ENCODE assay signal across 7 cellular contexts in genomic region chrX:115853260-115853659, GRCh38.
DNase-seq lines count a peak whose midpoint lies in the region; ATAC-seq and TF ChIP-seq lines count a peak whose summit lies in the region.
"Not testable (repeated sequence)": the region's sequence is repeated elsewhere in the genome, so short reads cannot be mapped to it uniquely, and the experiment has no call there.

No MANE protein-coding gene starts in this region.

- not testable (repeated sequence) for H3K9me3 Mint-ChIP-seq in natural killer cell treated with Interleukin-12 subunit alpha and Interleukin-12 subunit beta and Interleukin-15 and Interleukin-18, amount 100 ng/mL, for 72 hours

- TF ChIP-seq CTCF in colonic mucosa (IDR thresholded peaks at IDR 0.05); kidney epithelial cell (IDR thresholded peaks at IDR 0.05; ENCODE audit: insufficient read depth, low read length, poor library complexity, severe bottlenecking): not testable (repeated sequence)

- H3K27me3 Mint-ChIP-seq in natural killer cell treated with Interleukin-12 subunit alpha and Interleukin-12 subunit beta and Interleukin-15 and Interleukin-18, amount 100 ng/mL, for 72 hours = not testable (repeated sequence)

- not testable (repeated sequence) for H3K27ac Mint-ChIP-seq in natural killer cell treated with Interleukin-12 subunit alpha and Interleukin-12 subunit beta and Interleukin-15 and Interleukin-18, amount 100 ng/mL, for 72 hours

- H3K4me3 ChIP-seq in colonic mucosa = peak overlapping the region; percentile 37
- H3K4me3 ChIP-seq in kidney epithelial cell (ENCODE audit: low read depth, low read length) = peak overlapping the region; percentile 7
- H3K4me3 ChIP-seq in neuronal stem cell (ENCODE audit: low read length in 2 of 2) = peak overlapping the region in 1 of 2 donors; percentile 32

- H3K27me3 ChIP-seq in colonic mucosa; kidney epithelial cell (ENCODE audit: control insufficient read depth, insufficient read depth, low read length); neuronal stem cell (ENCODE audit: control insufficient read depth in 3 of 3, insufficient read depth in 3 of 3, low read depth in 1 of 3, low read length in 3 of 3): not testable (repeated sequence)

- not testable (repeated sequence) for H3K9ac ChIP-seq in colonic mucosa (ENCODE audit: low read depth in 2 of 2, low read length in 2 of 2); neuronal stem cell (ENCODE audit: low read depth, low read length, poor library complexity)

- H3K9me3 ChIP-seq in colonic mucosa; neuronal stem cell (replicated peaks in 1 of 2; ENCODE audit: control insufficient read depth in 2 of 2, insufficient read depth in 1 of 2, low read depth in 1 of 2, low read length in 2 of 2): not testable (repeated sequence)

- H3K4me1 Mint-ChIP-seq in natural killer cell treated with Interleukin-12 subunit alpha and Interleukin-12 subunit beta and Interleukin-15 and Interleukin-18, amount 100 ng/mL, for 72 hours (ENCODE audit: low read depth in 2 of 2) = not testable (repeated sequence)

- not testable (repeated sequence) for ATAC-seq in natural killer cell treated with Interleukin-12 subunit alpha and Interleukin-12 subunit beta and Interleukin-15 and Interleukin-18, amount 100 ng/mL, for 72 hours; sciatic nerve

- H2BK120ac ChIP-seq in neuronal stem cell (ENCODE audit: low read depth, low read length) = not testable (repeated sequence)

- H2AK5ac ChIP-seq in neuronal stem cell (ENCODE audit: low read depth, low read length) = not testable (repeated sequence)

- not testable (repeated sequence) for H3K36me3 Mint-ChIP-seq in natural killer cell treated with Interleukin-12 subunit alpha and Interleukin-12 subunit beta and Interleukin-15 and Interleukin-18, amount 100 ng/mL, for 72 hours

- not testable (repeated sequence) for H3K23ac ChIP-seq in neuronal stem cell (ENCODE audit: low read depth, low read length, poor library complexity)

- not testable (repeated sequence) for H2BK5ac ChIP-seq in neuronal stem cell (ENCODE audit: low read length)

- WGBS in neuronal stem cell (ENCODE audit: extremely low coverage in 2 of 2, insufficient read length in 2 of 2, insufficient replicate concordance in 1 of 2), 2 donors = no CpG with 5 or more reads among the region's 32 CpGs

- not testable (repeated sequence) for H3K4me3 Mint-ChIP-seq in natural killer cell treated with Interleukin-12 subunit alpha and Interleukin-12 subunit beta and Interleukin-15 and Interleukin-18, amount 100 ng/mL, for 72 hours

- not testable (repeated sequence) for H3K4ac ChIP-seq in neuronal stem cell (ENCODE audit: low read length)

- H3K4me1 ChIP-seq in colonic mucosa; neuronal stem cell (ENCODE audit: control insufficient read depth in 2 of 2, insufficient read depth in 1 of 2, low read depth in 1 of 2, low read length in 2 of 2): not testable (repeated sequence)

- not testable (repeated sequence) for H3K4me2 ChIP-seq in neuronal stem cell (ENCODE audit: insufficient read depth, low read length, poor library complexity, severe bottlenecking)

- not testable (repeated sequence) for H3K14ac ChIP-seq in neuronal stem cell (ENCODE audit: low read length)

- H2BK15ac ChIP-seq in neuronal stem cell (ENCODE audit: low read length) = not testable (repeated sequence)

- H2AFZ ChIP-seq in neuronal stem cell (ENCODE audit: low read length) = peak overlapping the region; percentile 85

- H4K91ac ChIP-seq in neuronal stem cell (ENCODE audit: low read depth, low read length, poor library complexity) = not testable (repeated sequence)

- H4K8ac ChIP-seq in neuronal stem cell (ENCODE audit: low read depth, low read length) = not testable (repeated sequence)

- H3K18ac ChIP-seq in neuronal stem cell (ENCODE audit: low read length) = not testable (repeated sequence)

- H3K27ac ChIP-seq in colonic mucosa; neuronal stem cell (replicated peaks; ENCODE audit: low read length): not testable (repeated sequence)

- intact Hi-C loops in colonic mucosa (cut with DNase I); sciatic nerve (cut with DNase I): not testable (repeated sequence)

- H3K36me3 ChIP-seq in colonic mucosa; kidney epithelial cell (ENCODE audit: control insufficient read depth, insufficient read depth, low read length); neuronal stem cell (replicated peaks in 1 of 2; ENCODE audit: control insufficient read depth in 2 of 2, insufficient read depth in 2 of 2, low read length in 2 of 2): not testable (repeated sequence)

- not testable (repeated sequence) for H3K79me1 ChIP-seq in neuronal stem cell (ENCODE audit: low read depth, low read length)

- DNase-seq in T follicular helper cell (ENCODE audit: low read depth) (peak; percentile 10), colonic mucosa (peak; percentile 65), sciatic nerve (ENCODE audit: low spot score) (peak; percentile 85)
- peak; percentile 30 for DNase-seq in activated CD4-positive, CD25-positive, alpha-beta regulatory T cell treated with anti-CD3 and anti-CD28 coated beads, Interleukin-2, amount 50 U/mL, for 72 hours
- not testable (repeated sequence) for DNase-seq in kidney epithelial cell (ENCODE audit: low read depth); neuronal stem cell (ENCODE audit: low spot score)
- DNase-seq in natural killer cell treated with Interleukin-12 subunit alpha and Interleukin-12 subunit beta and Interleukin-15 and Interleukin-18, amount 100 ng/mL, for 72 hours (ENCODE audit: low spot score) = peak; percentile 61

- not testable (repeated sequence) for H2BK12ac ChIP-seq in neuronal stem cell (ENCODE audit: low read length)
